7 cellular contexts compared by ENCODE assay signal in the genomic region with DNA sequence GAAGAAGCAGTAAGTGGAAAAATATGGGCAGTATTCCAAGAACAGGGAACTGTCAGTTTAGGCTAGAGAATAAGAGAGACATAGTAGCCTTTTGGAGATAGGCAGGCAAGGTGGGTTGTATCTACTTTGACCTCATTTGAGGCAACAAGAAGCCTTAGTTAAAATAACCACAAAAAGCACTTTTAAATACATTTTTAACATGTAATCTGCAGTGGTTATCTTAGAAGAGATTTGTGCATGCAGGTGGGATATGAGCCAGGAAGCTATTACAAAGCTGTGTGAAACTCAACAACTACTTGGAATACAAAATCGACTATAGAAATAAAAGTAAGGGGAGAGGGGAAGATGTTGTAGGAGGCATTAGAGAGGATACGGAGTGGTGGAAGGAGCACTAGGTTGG.
"Had no signal": no experiment of that assay in that cellular context is flagged by ENCODE, and none has a peak within 500 bp of the region (broad histone marks: within the 10 kb centered on the region; RNA-seq: fewer than 3 reads in every experiment).

No MANE protein-coding gene starts in this region.

- H3K4me3 ChIP-seq: GM23338, K562 had no signal

- H3K36me3 Mint-ChIP-seq: IgD-negative memory B cell had no signal

- H3K4me2 ChIP-seq: GM23338 had no signal

- H2AFZ ChIP-seq: GM23338 had no signal

- ATAC-seq: GM23338, HepG2, K562 had no signal

- H3K27ac ChIP-seq: HL-60 had no signal

- H3K27ac Mint-ChIP-seq: GM23338, H9, IgD-negative memory B cell had no signal

- H3K4me1 Mint-ChIP-seq: GM23338, H9, IgD-negative memory B cell had no signal

- H3K4me3 Mint-ChIP-seq: GM23338, H9, IgD-negative memory B cell had no signal

- H3K9me3 Mint-ChIP-seq: GM23338, H9 had no signal

- DNase-seq: H9, HCEC 1CT had no signal
